ENCODE assay signal across 8 cellular contexts in the genomic region with DNA sequence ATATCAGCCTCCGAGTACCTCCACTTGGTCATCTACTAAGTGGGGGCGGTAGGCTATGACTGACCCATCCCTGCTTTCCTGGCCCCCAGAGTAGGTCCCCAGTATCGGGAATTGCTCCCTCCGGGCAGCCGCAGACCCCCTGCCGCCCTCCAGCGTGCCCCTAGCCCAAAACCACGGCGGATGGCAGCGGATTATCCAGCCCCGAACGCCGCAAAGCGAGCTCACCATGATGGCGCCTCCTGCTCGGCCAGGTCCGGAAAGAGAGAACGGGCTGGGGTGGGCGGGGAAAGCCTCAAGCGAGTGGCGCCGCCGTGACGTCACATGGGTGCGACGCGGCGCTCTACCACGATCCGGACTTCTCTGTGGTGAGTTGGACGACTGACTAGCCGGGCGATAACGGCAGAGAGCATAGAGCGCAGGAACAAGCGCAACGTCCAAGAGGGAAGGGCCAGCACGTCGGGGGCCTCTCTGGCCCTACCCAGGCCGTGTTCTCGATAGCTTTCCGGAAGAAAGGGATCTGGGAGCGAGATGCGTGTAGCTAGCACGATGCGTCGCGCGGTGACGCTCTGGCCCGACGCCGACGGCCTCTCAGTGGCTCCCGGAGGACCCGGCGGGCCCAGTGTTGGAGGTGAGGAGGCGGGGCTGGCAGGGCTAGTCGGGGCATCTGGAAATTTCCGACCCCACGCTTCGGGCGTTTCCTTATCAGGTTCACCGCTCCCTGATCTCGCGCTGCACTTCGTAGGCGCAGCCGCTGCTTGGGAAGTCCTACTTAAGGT. TPM values are rescaled to one million over a fixed set of nuclear protein-coding genes. Genes with fewer than 3 reads are reported as not detected.
DNase-seq lines count a peak whose midpoint lies in the region; FAIRE-seq and TF ChIP-seq lines count a peak whose summit lies in the region.

Gene RPL18 (minus strand): TSS at position 263 of the 776 bp plus-strand sequence. CDS start 35 bp downstream, at position 228.
A gene with protein sequence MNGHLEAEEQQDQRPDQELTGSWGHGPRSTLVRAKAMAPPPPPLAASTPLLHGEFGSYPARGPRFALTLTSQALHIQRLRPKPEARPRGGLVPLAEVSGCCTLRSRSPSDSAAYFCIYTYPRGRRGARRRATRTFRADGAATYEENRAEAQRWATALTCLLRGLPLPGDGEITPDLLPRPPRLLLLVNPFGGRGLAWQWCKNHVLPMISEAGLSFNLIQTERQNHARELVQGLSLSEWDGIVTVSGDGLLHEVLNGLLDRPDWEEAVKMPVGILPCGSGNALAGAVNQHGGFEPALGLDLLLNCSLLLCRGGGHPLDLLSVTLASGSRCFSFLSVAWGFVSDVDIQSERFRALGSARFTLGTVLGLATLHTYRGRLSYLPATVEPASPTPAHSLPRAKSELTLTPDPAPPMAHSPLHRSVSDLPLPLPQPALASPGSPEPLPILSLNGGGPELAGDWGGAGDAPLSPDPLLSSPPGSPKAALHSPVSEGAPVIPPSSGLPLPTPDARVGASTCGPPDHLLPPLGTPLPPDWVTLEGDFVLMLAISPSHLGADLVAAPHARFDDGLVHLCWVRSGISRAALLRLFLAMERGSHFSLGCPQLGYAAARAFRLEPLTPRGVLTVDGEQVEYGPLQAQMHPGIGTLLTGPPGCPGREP (plus strand): TSS at position 591 of the 776 bp plus-strand sequence. CDS start 1,009 bp downstream, outside the sequence.

- peak within 1 kb of the TSS; percentile 99 for H3K4me3 Mint-ChIP-seq in activated naive CD4-positive, alpha-beta T cell treated with anti-CD3 and anti-CD28 coated beads for 36 hours

- no peaks in the 10 kb centered on the region for H3K27me3 Mint-ChIP-seq in activated naive CD4-positive, alpha-beta T cell treated with anti-CD3 and anti-CD28 coated beads for 36 hours (ENCODE audit: low read depth)

- peaks cover 60% of the 10 kb centered on the region for H3K36me3 Mint-ChIP-seq in activated naive CD4-positive, alpha-beta T cell treated with anti-CD3 and anti-CD28 coated beads for 36 hours (ENCODE audit: low read depth)

- CTCF ChIA-PET in activated naive CD4-positive, alpha-beta T cell treated with anti-CD3 and anti-CD28 coated beads for 36 hours (lab: Charles Lee), result no interaction called here

- no peak for TF ChIP-seq CTCF in HFF-Myc (IDR thresholded peaks at IDR 0.05; ENCODE audit: low read depth, low read length, missing control alignments)
- TF ChIP-seq CTCF in neutrophil (IDR thresholded peaks at IDR 0.05), result peak; percentile 51

- H3K27ac ChIP-seq in neutrophil (peak within 1 kb of the TSS; percentile 87), substantia nigra (ENCODE audit: low read depth, low read length, poor library complexity, severe bottlenecking) (peak within 1 kb of the TSS; percentile 100)

- no peaks in the 10 kb centered on the region for H3K27me3 ChIP-seq in neutrophil

- DNase-seq in GM03348 (ENCODE audit: low spot score) (peak; percentile 98), HFF-Myc (ENCODE audit: extremely low read depth, low read depth) (peak; percentile 99), NAMALWA (ENCODE audit: low spot score) (peak; percentile 98), SK-N-DZ (ENCODE audit: low spot score) (peak; percentile 98), frontal cortex (ENCODE audit: low spot score in 2 of 2) (peak; percentile 97 to 99), substantia nigra (lab: John Stamatoyannopoulos, UW) (peak; percentile 92 to 100 (median 98))
- peak; percentile 95 for DNase-seq in activated naive CD4-positive, alpha-beta T cell treated with anti-CD3 and anti-CD28 coated beads for 36 hours

- peaks cover 32 to 34% of the 10 kb centered on the region in 2 experiments for H3K4me1 ChIP-seq in neutrophil (ENCODE audit: control insufficient read depth in 1 of 2, insufficient read depth in 1 of 2, low read depth in 1 of 2, low read length in 1 of 2)

- FAIRE-seq in frontal cortex (lab: Jason Lieb, UNC), result peak; percentile 10

- peak within 1 kb of the TSS; percentile 99 for H3K27ac Mint-ChIP-seq in activated naive CD4-positive, alpha-beta T cell treated with anti-CD3 and anti-CD28 coated beads for 36 hours

- H3K9me3 ChIP-seq in neutrophil, result no peaks in the 10 kb centered on the region

- H3K9me3 Mint-ChIP-seq in activated naive CD4-positive, alpha-beta T cell treated with anti-CD3 and anti-CD28 coated beads for 36 hours, result no peaks in the 10 kb centered on the region

- H3K4me1 Mint-ChIP-seq in activated naive CD4-positive, alpha-beta T cell treated with anti-CD3 and anti-CD28 coated beads for 36 hours (ENCODE audit: low read depth), result peaks cover 53% of the 10 kb centered on the region

- intact Hi-C loops in activated naive CD4-positive, alpha-beta T cell treated with anti-CD3 and anti-CD28 coated beads for 36 hours (cut with micrococcal nuclease), result loop anchor here (1.0 to 2.0 kb wide), 5 partner anchors 18 to 298 kb away; partner anchors contain the start of genes CYTH2, DBP, GRWD1 and SYNGR4

- H3K36me3 ChIP-seq in neutrophil, result peaks cover 32% of the 10 kb centered on the region

- peak within 1 kb of the TSS; percentile 90 for H3K4me3 ChIP-seq in HFF-Myc (replicated peaks; ENCODE audit: low read depth, low read length)
- peak within 1 kb of the TSS; percentile 73 to 79 for H3K4me3 ChIP-seq in neutrophil (ENCODE audit: low read depth in 1 of 2, low read length in 1 of 2)

RNA-seq across cellular contexts. Expression of gene RPL18, which starts in this region (rescaled TPM):
- polyA plus RNA-seq in SK-N-DZ (2014; cell fraction: cytosol; rRNA removed), result 2,124 and 2,804 TPM in 2 replicates
- polyA plus RNA-seq in SK-N-DZ (2014; cell fraction: nucleus; rRNA removed), result 1,314 and 1,437 TPM in 2 replicates
- 1,000 to 10,000 TPM; 2,373 to 2,473 TPM for total RNA-seq in activated naive CD4-positive, alpha-beta T cell treated with anti-CD3 and anti-CD28 coated beads for 36 hours
- 1,742 TPM for total RNA-seq in frontal cortex

RNA-seq across cellular contexts. Expression of the second gene that starts in this region (rescaled TPM):
- polyA plus RNA-seq in SK-N-DZ (2014; cell fraction: cytosol; rRNA removed), result 10.2 and 16.4 TPM in 2 replicates
- 15.7 and 17.2 TPM in 2 replicates for polyA plus RNA-seq in SK-N-DZ (2014; cell fraction: nucleus; rRNA removed)
- 10 to 100 TPM; 20.1 to 20.6 TPM for total RNA-seq in activated naive CD4-positive, alpha-beta T cell treated with anti-CD3 and anti-CD28 coated beads for 36 hours
- total RNA-seq in frontal cortex, result 6.9 TPM

Comparison
In these comparisons a context has a peak if more than half of its experiments do, and no peak if none do; other contexts are left out.
1. Peak in every context shown above with its lines: DNase-seq, H3K4me3 ChIP-seq and H3K27ac ChIP-seq.